ENCODE assay signal across 10 cellular contexts in the genomic region with DNA sequence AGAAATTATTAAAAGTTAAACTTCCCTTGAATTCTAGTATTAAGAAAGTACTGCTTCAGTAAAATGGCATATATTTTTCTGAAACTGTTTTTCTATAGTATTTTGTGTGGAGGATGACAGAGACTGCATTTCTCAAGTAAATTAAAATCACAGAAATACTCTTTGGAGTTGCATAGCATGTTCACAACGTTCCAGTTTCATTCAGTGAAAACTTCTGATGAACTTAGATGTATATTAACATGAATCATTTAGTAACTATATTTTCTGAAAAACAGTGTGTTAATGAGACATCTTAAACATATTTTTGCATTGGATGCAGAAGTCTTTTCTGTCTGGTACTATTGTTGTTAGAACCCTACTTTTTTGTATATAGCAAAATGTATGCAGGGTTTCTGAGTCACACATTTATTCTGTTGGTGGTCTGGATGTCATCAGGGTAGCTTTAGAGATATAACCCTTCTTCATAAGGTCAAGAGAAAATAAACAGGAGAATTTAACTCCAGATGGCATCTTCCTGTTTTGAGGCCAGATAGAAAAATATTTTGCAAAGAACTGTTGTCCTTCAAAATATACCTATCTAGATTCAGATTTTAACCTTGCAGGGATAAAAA. TPM values are rescaled to one million over a fixed set of nuclear protein-coding genes. Genes with fewer than 3 reads are reported as not detected.
A peak's percentile ranks its signal among the peaks of the same experiment; 100 is the strongest.
DNase-seq lines count a peak whose midpoint lies in the region; ATAC-seq and TF ChIP-seq lines count a peak whose summit lies in the region.
"Had no signal": no experiment of that assay in that cellular context is flagged by ENCODE, and none has a peak within 500 bp of the region (broad histone marks: within the 10 kb centered on the region; RNA-seq: fewer than 3 reads in every experiment).

No MANE protein-coding gene starts in this region.

- peaks cover 6% of the 10 kb centered on the region for H3K27me3 Mint-ChIP-seq in activated CD8-positive, alpha-beta T cell treated with anti-CD3 and anti-CD28 coated beads for 36 hours
- no peaks in the 10 kb centered on the region for H3K27me3 Mint-ChIP-seq in activated CD8-positive, alpha-beta T cell treated with anti-CD3 and anti-CD28 coated beads, Interleukin-2, amount 10 ng/mL, durations not matched to agents 7 days and 5 days (ENCODE audit: low read depth)
- no peaks in the 10 kb centered on the region for H3K27me3 Mint-ChIP-seq in effector memory CD8-positive, alpha-beta T cell
- H3K27me3 Mint-ChIP-seq: B cell had no signal

- H3K27me3 ChIP-seq in colonic mucosa (no peaks in the 10 kb centered on the region), stomach smooth muscle (ENCODE audit: control insufficient read depth in 1 of 2, insufficient read depth in 2 of 2, low read length in 2 of 2) (no peaks in the 10 kb centered on the region)

- peak overlapping the region; percentile 56 for H3K27ac Mint-ChIP-seq in activated CD8-positive, alpha-beta T cell treated with anti-CD3 and anti-CD28 coated beads for 36 hours
- no peak overlapping the region for H3K27ac Mint-ChIP-seq in activated CD8-positive, alpha-beta T cell treated with anti-CD3 and anti-CD28 coated beads, Interleukin-2, amount 10 ng/mL, durations not matched to agents 7 days and 5 days
- no peak overlapping the region for H3K27ac Mint-ChIP-seq in effector memory CD8-positive, alpha-beta T cell
- H3K27ac Mint-ChIP-seq: B cell had no signal

- DNase-seq in activated CD8-positive, alpha-beta T cell treated with anti-CD3 and anti-CD28 coated beads for 36 hours: no peak
- DNase-seq in activated CD8-positive, alpha-beta T cell treated with anti-CD3 and anti-CD28 coated beads, Interleukin-2, amount 10 ng/mL, durations not matched to agents 7 days and 5 days: no peak
- no peak for DNase-seq in colonic mucosa
- no peak for DNase-seq in SW480 (ENCODE audit: low spot score)
- DNase-seq in effector memory CD8-positive, alpha-beta T cell: no peak
- no peak for DNase-seq in GM13976 (ENCODE audit: low spot score)
- DNase-seq: activated CD4-positive, alpha-beta T cell treated with anti-CD3 and anti-CD28 coated beads for 48 hours had no signal

- H3K4me1 ChIP-seq in colonic mucosa: no peaks in the 10 kb centered on the region
- peaks cover 2% of the 10 kb centered on the region for H3K4me1 ChIP-seq in stomach smooth muscle (ENCODE audit: control insufficient read depth, insufficient read depth, low read length)

- in situ Hi-C loops in GM13976 (cut with MboI; ENCODE audit: low sequenced_read_pairs, unreplicated experiment): no loop called here

- H3K27ac ChIP-seq in colonic mucosa: peak overlapping the region; percentile 35
- H3K27ac ChIP-seq in stomach smooth muscle (ENCODE audit: low read length): peak overlapping the region; percentile 56

- H3K4me3 Mint-ChIP-seq in activated CD8-positive, alpha-beta T cell treated with anti-CD3 and anti-CD28 coated beads for 36 hours: peak overlapping the region; percentile 11
- H3K4me3 Mint-ChIP-seq in activated CD8-positive, alpha-beta T cell treated with anti-CD3 and anti-CD28 coated beads, Interleukin-2, amount 10 ng/mL, durations not matched to agents 7 days and 5 days: no peak overlapping the region
- H3K4me3 Mint-ChIP-seq in effector memory CD8-positive, alpha-beta T cell: no peak overlapping the region
- H3K4me3 Mint-ChIP-seq: B cell had no signal

- CTCF ChIA-PET in activated CD8-positive, alpha-beta T cell treated with anti-CD3 and anti-CD28 coated beads for 36 hours (lab: Charles Lee): no interaction called here
- CTCF ChIA-PET in activated CD8-positive, alpha-beta T cell treated with anti-CD3 and anti-CD28 coated beads, Interleukin-2, amount 10 ng/mL, durations not matched to agents 7 days and 5 days (lab: Charles Lee): no interaction called here

- H3K9me3 ChIP-seq in colonic mucosa (no peaks in the 10 kb centered on the region), stomach smooth muscle (ENCODE audit: control insufficient read depth in 2 of 2, low read length in 2 of 2) (no peaks in the 10 kb centered on the region)

- POLR2A ChIA-PET in activated CD8-positive, alpha-beta T cell treated with anti-CD3 and anti-CD28 coated beads for 36 hours (lab: Charles Lee): no interaction called here
- POLR2A ChIA-PET in activated CD8-positive, alpha-beta T cell treated with anti-CD3 and anti-CD28 coated beads, Interleukin-2, amount 10 ng/mL, durations not matched to agents 7 days and 5 days (lab: Charles Lee): no interaction called here

- peak overlapping the region; percentile 3 for H3K4me3 ChIP-seq in colonic mucosa
- H3K4me3 ChIP-seq in stomach smooth muscle (ENCODE audit: low read length in 2 of 2): peak overlapping the region; percentile 54 to 68

- intact Hi-C loops in activated CD8-positive, alpha-beta T cell treated with anti-CD3 and anti-CD28 coated beads for 36 hours (cut with micrococcal nuclease): no loop called here
- intact Hi-C loops in colonic mucosa (cut with DNase I): loop anchor here (5.0 kb wide), 1 partner anchor 452 kb away; no protein-coding TSS in a partner anchor

- H3K9me3 Mint-ChIP-seq in activated CD8-positive, alpha-beta T cell treated with anti-CD3 and anti-CD28 coated beads for 36 hours: no peaks in the 10 kb centered on the region
- H3K9me3 Mint-ChIP-seq in activated CD8-positive, alpha-beta T cell treated with anti-CD3 and anti-CD28 coated beads, Interleukin-2, amount 10 ng/mL, durations not matched to agents 7 days and 5 days (ENCODE audit: insufficient read depth): no peaks in the 10 kb centered on the region
- H3K9me3 Mint-ChIP-seq in effector memory CD8-positive, alpha-beta T cell: peaks cover 0 to 1% of the 10 kb centered on the region in 2 donors

- peaks cover 18% of the 10 kb centered on the region for H3K4me1 Mint-ChIP-seq in activated CD8-positive, alpha-beta T cell treated with anti-CD3 and anti-CD28 coated beads for 36 hours (ENCODE audit: low read depth)
- peaks cover 6% of the 10 kb centered on the region for H3K4me1 Mint-ChIP-seq in activated CD8-positive, alpha-beta T cell treated with anti-CD3 and anti-CD28 coated beads, Interleukin-2, amount 10 ng/mL, durations not matched to agents 7 days and 5 days (ENCODE audit: low read depth)
- no peaks in the 10 kb centered on the region for H3K4me1 Mint-ChIP-seq in effector memory CD8-positive, alpha-beta T cell (ENCODE audit: low read depth in 2 of 2)
- H3K4me1 Mint-ChIP-seq: B cell had no signal

- H3K36me3 ChIP-seq in colonic mucosa (no peaks in the 10 kb centered on the region), stomach smooth muscle (ENCODE audit: control insufficient read depth in 2 of 2, insufficient read depth in 2 of 2, low read length in 2 of 2) (no peaks in the 10 kb centered on the region)

- no peak overlapping the region for H3K9ac ChIP-seq in colonic mucosa (ENCODE audit: low read depth in 2 of 2, low read length in 2 of 2)
- H3K9ac ChIP-seq in stomach smooth muscle (ENCODE audit: low read length in 2 of 2): peak overlapping the region; percentile 52 to 65

- peak; percentile 40 for ATAC-seq in activated CD8-positive, alpha-beta T cell treated with anti-CD3 and anti-CD28 coated beads for 36 hours
- ATAC-seq in activated CD8-positive, alpha-beta T cell treated with anti-CD3 and anti-CD28 coated beads, Interleukin-2, amount 10 ng/mL, durations not matched to agents 7 days and 5 days: no peak
- ATAC-seq in HG03039 (IDR thresholded peaks at IDR 0.05; ENCODE audit: unreplicated experiment): peak; percentile 8
- ATAC-seq in effector memory CD8-positive, alpha-beta T cell (replicated peaks): no peak

- TF ChIP-seq CTCF in activated CD8-positive, alpha-beta T cell treated with anti-CD3 and anti-CD28 coated beads for 36 hours (IDR thresholded peaks at IDR 0.05): no peak
- TF ChIP-seq CTCF in colonic mucosa (IDR thresholded peaks at IDR 0.05) (no peak), GM13976 (IDR thresholded peaks at IDR 0.05; ENCODE audit: borderline replicate concordance, control extremely low read depth, extremely low read depth, insufficient read depth, missing control alignments) (no peak)

- H3K36me3 Mint-ChIP-seq in activated CD8-positive, alpha-beta T cell treated with anti-CD3 and anti-CD28 coated beads for 36 hours (ENCODE audit: low read depth): no peaks in the 10 kb centered on the region
- H3K36me3 Mint-ChIP-seq in activated CD8-positive, alpha-beta T cell treated with anti-CD3 and anti-CD28 coated beads, Interleukin-2, amount 10 ng/mL, durations not matched to agents 7 days and 5 days (ENCODE audit: low read depth): no peaks in the 10 kb centered on the region
- H3K36me3 Mint-ChIP-seq in effector memory CD8-positive, alpha-beta T cell (ENCODE audit: insufficient read depth): no peaks in the 10 kb centered on the region

RNA-seq across cellular contexts. Expression of a gene that starts 5.1 kb away (rescaled TPM):
- not detected for total RNA-seq in activated CD8-positive, alpha-beta T cell treated with anti-CD3 and anti-CD28 coated beads for 36 hours
- not detected for total RNA-seq in activated CD8-positive, alpha-beta T cell treated with anti-CD3 and anti-CD28 coated beads, Interleukin-2, amount 10 ng/mL, durations not matched to agents 7 days and 5 days
- 100 to 1,000 TPM; 119 to 260 TPM for total RNA-seq in colonic mucosa
- total RNA-seq: B cell had no signal

Comparison
In these comparisons a context has a peak if more than half of its experiments do, and no peak if none do; other contexts are left out.
1. ATAC-seq: peak in activated CD8-positive, alpha-beta T cell treated with anti-CD3 and anti-CD28 coated beads for 36 hours (single experiment) and HG03039 (single experiment); none in activated CD8-positive, alpha-beta T cell treated with anti-CD3 and anti-CD28 coated beads, Interleukin-2, amount 10 ng/mL, durations not matched to agents 7 days and 5 days (single experiment) and effector memory CD8-positive, alpha-beta T cell (single experiment).
2. H3K9ac ChIP-seq: peak in stomach smooth muscle (2 of 2); none in colonic mucosa (0 of 2).
3. RNA of a gene that starts 5.1 kb away (total RNA-seq): 119 to 260 TPM in colonic mucosa; not detected in activated CD8-positive, alpha-beta T cell treated with anti-CD3 and anti-CD28 coated beads for 36 hours and not detected in activated CD8-positive, alpha-beta T cell treated with anti-CD3 and anti-CD28 coated beads, Interleukin-2, amount 10 ng/mL, durations not matched to agents 7 days and 5 days; every median in the first group is over 100 times any median in the second.